Comparison of ENCODE assay signal across 8 cellular contexts in the genomic region with DNA sequence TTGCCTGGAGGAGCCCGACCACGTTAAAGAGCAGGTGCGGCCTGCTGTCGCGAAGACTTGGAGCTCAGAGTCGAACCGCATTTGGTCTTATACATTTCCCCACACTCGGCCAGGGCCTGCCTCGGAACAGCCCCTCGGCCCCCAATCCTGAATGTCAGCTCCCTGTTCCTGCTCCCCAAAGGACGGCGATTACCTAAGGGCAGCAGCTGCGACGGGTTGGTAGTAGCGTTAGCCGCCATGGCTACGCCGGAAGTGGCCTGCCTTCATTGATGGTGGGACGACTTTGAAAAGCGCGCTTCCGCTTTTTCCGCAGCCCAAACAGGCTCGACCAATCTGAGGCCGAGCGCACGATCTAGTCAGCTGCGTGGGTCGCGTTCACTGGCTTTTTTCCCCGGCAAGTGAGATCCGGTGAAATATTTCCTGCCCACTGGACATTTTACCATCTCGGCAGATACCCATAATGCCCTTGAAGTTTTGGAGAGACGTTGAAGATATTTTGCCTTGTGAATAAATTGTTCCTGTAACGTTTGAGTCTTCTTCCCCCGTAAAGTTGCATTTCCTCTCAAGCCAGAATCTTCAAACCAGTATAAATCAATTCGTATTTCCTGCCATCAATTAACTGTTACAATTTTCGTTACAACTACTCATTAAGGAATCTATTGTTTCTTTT.
DNase-seq lines count a peak whose midpoint lies in the region; ATAC-seq, FAIRE-seq and TF ChIP-seq lines count a peak whose summit lies in the region.

LSM5 (minus strand) TSS at position 254 of the 670 bp plus-strand sequence; CDS start at position 239, 15 bp downstream.

- H4K20me1 ChIP-seq in Loucy (ENCODE audit: insufficient read depth, low read length, poor library complexity, severe bottlenecking), result peaks cover 11% of the 10 kb centered on the region

- peak within 1 kb of the TSS; percentile 87 for H3K4me3 ChIP-seq in Loucy (ENCODE audit: low read length, poor library complexity, severe bottlenecking)

- peaks cover 4% of the 10 kb centered on the region for H3F3A ChIP-seq in Loucy (ENCODE audit: low read depth)

- peak; percentile 85 for ATAC-seq in stimulated activated naive CD8-positive, alpha-beta T cell treated with anti-CD3 and anti-CD28 coated beads, Interleukin-15, amount 100 ng/mL, for 72 hours

- DNase-seq in EH (ENCODE audit: low read depth) (peak; percentile 94), H54 (ENCODE audit: insufficient read length, low spot score) (peak; percentile 84), fibroblast of the conjunctiva (ENCODE audit: low read depth) (peak; percentile 82), nephron progenitor cell (peak; percentile 80)
- peak; percentile 84 for DNase-seq in activated T-helper 9 cell treated with anti-CD3 and anti-CD28 coated beads, Interleukin-2, amount 50 U/mL, for 16 hours (ENCODE audit: low read depth)
- peak; percentile 84 to 92 for DNase-seq in stimulated activated naive CD8-positive, alpha-beta T cell treated with anti-CD3 and anti-CD28 coated beads, Interleukin-15, amount 100 ng/mL, for 72 hours

- H2AFZ ChIP-seq in Loucy (ENCODE audit: low read length), result peak within 1 kb of the TSS; percentile 86

- peaks cover 13% of the 10 kb centered on the region for H3K36me3 ChIP-seq in Loucy (ENCODE audit: insufficient read depth, low read length)

- H3K36me3 Mint-ChIP-seq in nephron progenitor cell (ENCODE audit: low read depth), result peaks cover 29% of the 10 kb centered on the region

- peak within 1 kb of the TSS; percentile 87 for H3K9ac ChIP-seq in Loucy (ENCODE audit: low read depth, low read length, poor library complexity, severe bottlenecking)

- no peaks in the 10 kb centered on the region for H3K9me3 Mint-ChIP-seq in nephron progenitor cell
- H3K9me3 Mint-ChIP-seq in stimulated activated naive CD8-positive, alpha-beta T cell treated with anti-CD3 and anti-CD28 coated beads, Interleukin-15, amount 100 ng/mL, for 72 hours, result no peaks in the 10 kb centered on the region

- peaks cover 26% of the 10 kb centered on the region for H3K4me1 Mint-ChIP-seq in nephron progenitor cell
- peaks cover 43% of the 10 kb centered on the region for H3K4me1 Mint-ChIP-seq in stimulated activated naive CD8-positive, alpha-beta T cell treated with anti-CD3 and anti-CD28 coated beads, Interleukin-15, amount 100 ng/mL, for 72 hours

- peak within 1 kb of the TSS; percentile 95 for H3K27ac Mint-ChIP-seq in nephron progenitor cell
- peak within 1 kb of the TSS; percentile 98 to 99 for H3K27ac Mint-ChIP-seq in stimulated activated naive CD8-positive, alpha-beta T cell treated with anti-CD3 and anti-CD28 coated beads, Interleukin-15, amount 100 ng/mL, for 72 hours

- peak within 1 kb of the TSS; percentile 94 for H3K4me3 Mint-ChIP-seq in nephron progenitor cell
- H3K4me3 Mint-ChIP-seq in stimulated activated naive CD8-positive, alpha-beta T cell treated with anti-CD3 and anti-CD28 coated beads, Interleukin-15, amount 100 ng/mL, for 72 hours, result peak within 1 kb of the TSS; percentile 94

- H3K9me2 ChIP-seq in Loucy (replicated peaks; ENCODE audit: low read depth, low read length), result no peaks in the 10 kb centered on the region

- peak; percentile 83 for TF ChIP-seq POLR2A in H54 (IDR thresholded peaks at IDR 0.05; ENCODE audit: low read depth, low read length)
- TF ChIP-seq POLR2A in Raji (IDR thresholded peaks at IDR 0.05; ENCODE audit: insufficient read depth, low read depth, low read length), result peak; percentile 88

- H3K9me3 ChIP-seq in Loucy (ENCODE audit: insufficient read depth, low read depth, low read length), result no peaks in the 10 kb centered on the region

- H3K79me2 ChIP-seq in Loucy (ENCODE audit: insufficient read depth, low read length), result peaks cover 38% of the 10 kb centered on the region

- H3K27me3 Mint-ChIP-seq in nephron progenitor cell (ENCODE audit: low read depth, poor library complexity), result peaks cover 8% of the 10 kb centered on the region
- no peaks in the 10 kb centered on the region for H3K27me3 Mint-ChIP-seq in stimulated activated naive CD8-positive, alpha-beta T cell treated with anti-CD3 and anti-CD28 coated beads, Interleukin-15, amount 100 ng/mL, for 72 hours

- peak within 1 kb of the TSS; percentile 88 for H3K4me2 ChIP-seq in Loucy (ENCODE audit: low read depth, low read length, poor library complexity, severe bottlenecking)

- peak; percentile 98 for FAIRE-seq in H54 (lab: Jason Lieb, UNC)

- no peaks in the 10 kb centered on the region for H3K27me3 ChIP-seq in Loucy (ENCODE audit: insufficient read depth, low read length, poor library complexity, severe bottlenecking)

- no peak for TF ChIP-seq CTCF in Loucy (conservative IDR thresholded peaks at IDR 0.05; ENCODE audit: low read length)
- no peak for TF ChIP-seq CTCF in nephron progenitor cell (IDR thresholded peaks at IDR 0.05)

- H3K4me1 ChIP-seq in Loucy (ENCODE audit: insufficient read depth, low read length, poor library complexity, severe bottlenecking), result peaks cover 26% of the 10 kb centered on the region

Comparison
In these comparisons a context has a peak if more than half of its experiments do, and no peak if none do; other contexts are left out.
1. Peak in every context shown above with its lines: DNase-seq, ATAC-seq and H3K4me3 ChIP-seq.